ENCODE assay signal across 14 cellular contexts in genomic region chr6:110101885-110102284, GRCh38.
DNase-seq lines count a peak whose midpoint lies in the region; ATAC-seq and TF ChIP-seq lines count a peak whose summit lies in the region.
"Had no signal": no experiment of that assay in that cellular context is flagged by ENCODE, and none has a peak within 500 bp of the region (broad histone marks: within the 10 kb centered on the region; RNA-seq: fewer than 3 reads in every experiment).

No MANE protein-coding gene starts in this region.

- H3K27me3 ChIP-seq in RWPE2 (ENCODE audit: insufficient read depth, poor library complexity, severe bottlenecking) (no peaks in the 10 kb centered on the region), heart left ventricle (no peaks in the 10 kb centered on the region)

- intact Hi-C loops in heart left ventricle (cut with DNase I): no loop called here

- peaks cover 59% of the 10 kb centered on the region for H3K36me3 ChIP-seq in RWPE2 (ENCODE audit: low read depth)
- H3K36me3 ChIP-seq in heart left ventricle: peaks cover 0 to 10% (median 0%) of the 10 kb centered on the region in 9 donors

- no peak for TF ChIP-seq POLR2A in heart left ventricle (IDR thresholded peaks at IDR 0.05)

- peak; percentile 69 for ATAC-seq in HG02885 (IDR thresholded peaks at IDR 0.05; ENCODE audit: poor library complexity, unreplicated experiment)
- no peak for ATAC-seq in RWPE2 (ENCODE audit: low read depth)
- no peak for ATAC-seq in heart left ventricle
- ATAC-seq: A549 had no signal

- no peak overlapping the region for H3K4me3 ChIP-seq in RWPE2 (ENCODE audit: severe bottlenecking)
- H3K4me3 ChIP-seq in heart left ventricle: no peak overlapping the region
- H3K4me3 ChIP-seq: A549 had no signal

- H3K4me1 ChIP-seq in RWPE2 (ENCODE audit: insufficient read depth, poor library complexity, severe bottlenecking): peaks cover 29% of the 10 kb centered on the region
- peaks cover 0 to 20% (median 8%) of the 10 kb centered on the region in 12 donors for H3K4me1 ChIP-seq in heart left ventricle

- peak overlapping the region; percentile 18 for H3K27ac ChIP-seq in RWPE2 (ENCODE audit: poor library complexity, severe bottlenecking)
- H3K27ac ChIP-seq in heart left ventricle: no peak overlapping the region
- H3K27ac ChIP-seq: A549, VCaP had no signal

- H3K9me3 ChIP-seq in RWPE2 (ENCODE audit: severe bottlenecking) (no peaks in the 10 kb centered on the region), heart left ventricle (no peaks in the 10 kb centered on the region)
- H3K9me3 ChIP-seq: A549 had no signal

- DNase-seq in NOMO-1 treated with DMSO at 0.1 percent for 48 hours (lab: John Stamatoyannopoulos, UW; ENCODE audit: unreplicated experiment) (peak; percentile 11), NOMO-1 treated with dmso at 0.1 percent for 144 hours (lab: John Stamatoyannopoulos, UW; ENCODE audit: unreplicated experiment) (no peak), RWPE2 (ENCODE audit: low spot score) (no peak), DMS79 treated with DMSO at 0.1 percent for 48 hours (lab: John Stamatoyannopoulos, UW) (no peak), SHP77 treated with DMSO at 0.1 percent for 48 hours (lab: John Stamatoyannopoulos, UW) (no peak), heart left ventricle (no peak)
- no peak for DNase-seq in effector CD8-positive, alpha-beta T cell (lab: John Stamatoyannopoulos, UW)
- DNase-seq: COR-L47, MV-4-11, NCI-H510A treated with DMSO at 0.1 percent for 48 hours, SIG-M5 had no signal

- TF ChIP-seq CTCF in RWPE2 (IDR thresholded peaks at IDR 0.05; ENCODE audit: poor library complexity, severe bottlenecking) (no peak), heart left ventricle (IDR thresholded peaks at IDR 0.05) (no peak)

- WGBS in heart left ventricle, 4 donors: 73 to 79% (median 73%) methylated on average over 1 of the region's 1 CpG
